13 cellular contexts compared by ENCODE assay signal in the genomic region with DNA sequence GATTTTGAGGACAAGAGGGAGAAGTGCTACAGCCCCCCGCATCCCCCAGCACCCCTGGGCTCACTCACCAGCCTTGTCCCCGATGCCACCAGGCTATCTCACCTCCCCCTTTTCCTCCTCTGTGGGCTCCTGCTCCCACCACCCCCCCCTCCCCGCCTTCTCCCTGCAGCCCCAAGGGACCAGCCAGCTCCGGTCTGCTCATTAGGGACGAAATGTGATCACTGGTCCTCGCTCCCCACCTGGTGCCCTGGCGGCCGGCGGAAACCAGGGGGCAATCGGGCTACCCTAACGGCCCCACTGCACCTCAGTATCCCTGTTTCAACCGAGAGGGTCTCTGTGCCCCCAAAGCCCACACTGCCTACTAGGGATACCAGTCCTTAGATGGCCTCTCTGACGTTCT. TPM values are rescaled to one million over a fixed set of nuclear protein-coding genes. Genes with fewer than 3 reads are reported as not detected.
DNase-seq lines count a peak whose midpoint lies in the region; ATAC-seq and TF ChIP-seq lines count a peak whose summit lies in the region.
"Had no signal": no experiment of that assay in that cellular context is flagged by ENCODE, and none has a peak within 500 bp of the region (broad histone marks: within the 10 kb centered on the region; RNA-seq: fewer than 3 reads in every experiment).

No MANE protein-coding gene starts in this region.

- peak overlapping the region; percentile 41 for H2BK12ac ChIP-seq in neuronal stem cell (ENCODE audit: low read length)

- H3K9ac ChIP-seq in neuronal stem cell (ENCODE audit: low read depth, low read length, poor library complexity): peak overlapping the region; percentile 21

- no peaks in the 10 kb centered on the region; the same call in 1 of the 2 replicates for H4K20me1 ChIP-seq in GM23338 (replicated peaks; ENCODE audit: insufficient read depth)

- H3K9me2 ChIP-seq in GM23338 (ENCODE audit: insufficient read depth): no peaks in the 10 kb centered on the region

- H3K4me3 Mint-ChIP-seq in GM23338: peak overlapping the region; percentile 65; the same call in 2 of the 3 replicates
- H3K4me3 Mint-ChIP-seq in WTC11: peak overlapping the region; percentile 69

- ATAC-seq in GM23338 (peak; percentile 8), WTC11 (no peak), HG03139 (IDR thresholded peaks at IDR 0.05; ENCODE audit: unreplicated experiment) (no peak), HG02938 (IDR thresholded peaks at IDR 0.05; ENCODE audit: unreplicated experiment) (no peak)

- no peak overlapping the region for H2BK5ac ChIP-seq in neuronal stem cell (ENCODE audit: low read length)

- DNase-seq in GM23338 (ENCODE audit: low spot score): no peak
- no peak for DNase-seq in WTC11 (ENCODE audit: low spot score)
- no peak for DNase-seq in neuronal stem cell (ENCODE audit: low spot score)
- no peak for DNase-seq in activated effector memory CD4-positive, alpha-beta T cell treated with Interleukin-2 at 50 U/mL for 16 hours
- DNase-seq: amniotic stem cell; COR-L47; effector CD4-positive, alpha-beta T cell; NCI-H526 treated with DMSO at 0.1 percent for 48 hours; stimulated activated CD4-positive, alpha-beta T cell treated with anti-CD3 and anti-CD28 coated beads, Interleukin-1b, Interleukin-23, amount 100 ng/mL, for 48 hours; stimulated activated naive CD4-positive, alpha-beta T cell treated with Interleukin-2 at 50 U/mL for 16 hours; WERI-Rb-1 had no signal

- no peak overlapping the region for H4K8ac ChIP-seq in neuronal stem cell (ENCODE audit: low read depth, low read length)

- H2BK120ac ChIP-seq in neuronal stem cell (ENCODE audit: low read depth, low read length): no peak overlapping the region

- H3K4me1 ChIP-seq in GM23338 (ENCODE audit: insufficient read depth) (peaks cover 53% of the 10 kb centered on the region), neuronal stem cell (ENCODE audit: control insufficient read depth in 2 of 2, insufficient read depth in 1 of 2, low read depth in 1 of 2, low read length in 2 of 2) (peaks cover 0 to 12% of the 10 kb centered on the region in 2 donors)

- no CpG with 5 or more reads among the region's 13 CpGs for WGBS in neuronal stem cell (ENCODE audit: extremely low coverage in 2 of 2, insufficient read length in 2 of 2, insufficient replicate concordance in 1 of 2), 2 donors

- POLR2A ChIA-PET in WTC11 (lab: Charles Lee): no interaction called here

- H3K27me3 Mint-ChIP-seq in GM23338 (ENCODE audit: insufficient read depth, low read depth, poor library complexity) (peaks cover 66% of the 10 kb centered on the region), WTC11 (ENCODE audit: low read depth) (peaks cover 94% of the 10 kb centered on the region)

- H3K9me3 Mint-ChIP-seq in GM23338 (no peaks in the 10 kb centered on the region), WTC11 (no peaks in the 10 kb centered on the region)

- no peak overlapping the region for H3K23ac ChIP-seq in neuronal stem cell (ENCODE audit: low read depth, low read length, poor library complexity)

- H3F3A ChIP-seq in GM23338 (replicated peaks; ENCODE audit: low read depth): peaks cover 22% of the 10 kb centered on the region; the same call in 1 of the 2 replicates

- H3K4me2 ChIP-seq in GM23338 (peak overlapping the region; percentile 97), neuronal stem cell (ENCODE audit: insufficient read depth, low read length, poor library complexity, severe bottlenecking) (no peak overlapping the region)

- peak; percentile 16 to 19; a peak in 2 of 4 replicates for TF ChIP-seq CTCF in GM23338 (conservative IDR thresholded peaks at IDR 0.05; ENCODE audit: low read depth in 2 of 2)
- TF ChIP-seq CTCF in WTC11 (IDR thresholded peaks at IDR 0.05): no peak

- H3K36me3 ChIP-seq in GM23338 (ENCODE audit: insufficient read depth): no peaks in the 10 kb centered on the region
- H3K36me3 ChIP-seq in neuronal stem cell (replicated peaks in 1 of 2; ENCODE audit: control insufficient read depth in 2 of 2, insufficient read depth in 2 of 2, low read length in 2 of 2): no peaks in the 10 kb centered on the region
- H3K36me3 ChIP-seq: WERI-Rb-1 had no signal

- peak overlapping the region; percentile 67 for H3K4me3 ChIP-seq in GM23338
- H3K4me3 ChIP-seq in neuronal stem cell (ENCODE audit: low read length in 2 of 2): no peak overlapping the region

- no peak overlapping the region for H3K18ac ChIP-seq in neuronal stem cell (ENCODE audit: low read length)

- H2BK15ac ChIP-seq in neuronal stem cell (ENCODE audit: low read length): no peak overlapping the region

- peaks cover 0 to 1% of the 10 kb centered on the region in 2 donors for H3K9me3 ChIP-seq in neuronal stem cell (replicated peaks in 1 of 2; ENCODE audit: control insufficient read depth in 2 of 2, insufficient read depth in 1 of 2, low read depth in 1 of 2, low read length in 2 of 2)

- H2AK5ac ChIP-seq in neuronal stem cell (ENCODE audit: low read depth, low read length): peak overlapping the region; percentile 56

- no peak overlapping the region for H3K27ac ChIP-seq in GM23338 (ENCODE audit: low read depth)
- H3K27ac ChIP-seq in neuronal stem cell (replicated peaks; ENCODE audit: low read length): no peak overlapping the region
- H3K27ac ChIP-seq: WERI-Rb-1 had no signal

- H3K36me3 Mint-ChIP-seq in GM23338 (ENCODE audit: low read depth) (no peaks in the 10 kb centered on the region; the same call in 2 of the 3 replicates), WTC11 (no peaks in the 10 kb centered on the region)

- no peak overlapping the region for H4K91ac ChIP-seq in neuronal stem cell (ENCODE audit: low read depth, low read length, poor library complexity)

- no peak overlapping the region for H3K14ac ChIP-seq in neuronal stem cell (ENCODE audit: low read length)

- H3K4ac ChIP-seq in neuronal stem cell (ENCODE audit: low read length): no peak overlapping the region

- H3K79me2 ChIP-seq in GM23338 (replicated peaks; ENCODE audit: insufficient read depth): no peaks in the 10 kb centered on the region

- peaks cover 54% of the 10 kb centered on the region for H3K4me1 Mint-ChIP-seq in GM23338
- peaks cover 63% of the 10 kb centered on the region for H3K4me1 Mint-ChIP-seq in WTC11

- H3K27me3 ChIP-seq in GM23338 (ENCODE audit: insufficient read depth): peaks cover 90% of the 10 kb centered on the region
- peaks cover 32 to 72% (median 70%) of the 10 kb centered on the region in 3 experiments for H3K27me3 ChIP-seq in neuronal stem cell (ENCODE audit: control insufficient read depth in 3 of 3, insufficient read depth in 3 of 3, low read depth in 1 of 3, low read length in 3 of 3)

- H3K27ac Mint-ChIP-seq in GM23338 (no peak overlapping the region), WTC11 (no peak overlapping the region)

- no peaks in the 10 kb centered on the region for H3K79me1 ChIP-seq in neuronal stem cell (ENCODE audit: low read depth, low read length)

- CTCF ChIA-PET in WTC11 (lab: Charles Lee): interaction anchor here (0.6 to 5.2 kb wide), 13 partner anchors 8 to 501 kb away, joined by 4 to 81 read pairs (median 6); a partner anchor contains a TSS

- H2AFZ ChIP-seq in GM23338: peak overlapping the region; percentile 72; the same call in 1 of the 2 replicates
- no peak overlapping the region for H2AFZ ChIP-seq in neuronal stem cell (ENCODE audit: low read length)

TF ChIP-seq in GM23338, 12 proteins besides CTCF, POLR2A, EP300 and RAD21 (continues in another document):
- no peak for TF ChIP-seq STAT1 (IDR thresholded peaks at IDR 0.05; ENCODE audit: unreplicated experiment)
- no peak for TF ChIP-seq JUNB (IDR thresholded peaks at IDR 0.05; ENCODE audit: unreplicated experiment)

TF ChIP-seq in WTC11, 78 proteins besides CTCF, POLR2A, EP300 and RAD21:
- no peak for TF ChIP-seq IRF2 (CRISPR knock-in tag; IDR thresholded peaks at IDR 0.05; ENCODE audit: borderline replicate concordance, low read depth)
TF ChIP-seq in WTC11: peak in this region for 0.

RNA-seq across cellular contexts. Expression of a gene that starts 2.7 kb away (rescaled TPM):
- 0.14 and 0.35 TPM in 2 replicates for total RNA-seq in GM23338 (2014; rRNA removed; shearing (Covaris generic))
- 0.06 and 0.59 TPM in 2 replicates for polyA plus RNA-seq in GM23338 (2016; fragmentation: Nextera tagmentation; extraction: Ambion mirVana)
- 0.11 to 0.48 TPM (median 0.44 TPM) in 3 replicates for total RNA-seq in WTC11 (2021)
- polyA plus RNA-seq in neuronal stem cell (2013, experiment 1 of 2): 0.04 TPM
- 0.06 TPM for polyA plus RNA-seq in neuronal stem cell (2013, experiment 2 of 2)

RNA-seq across cellular contexts. Expression of a gene that starts 14.7 kb away (rescaled TPM):
- 13.5 and 14.5 TPM in 2 replicates for total RNA-seq in GM23338 (2014; rRNA removed; shearing (Covaris generic))
- polyA plus RNA-seq in GM23338 (2016; fragmentation: Nextera tagmentation; extraction: Ambion mirVana): 9.1 and 11.5 TPM in 2 replicates
- total RNA-seq in WTC11 (2021): 10.1 to 16.1 TPM (median 14.9 TPM) in 3 replicates
- polyA plus RNA-seq in neuronal stem cell (2013, experiment 1 of 2): 6.8 TPM
- 7.3 TPM for polyA plus RNA-seq in neuronal stem cell (2013, experiment 2 of 2)

RNA-seq across cellular contexts. Expression of a gene that starts 39.9 kb away (rescaled TPM):
- 28.9 and 33.9 TPM in 2 replicates for total RNA-seq in GM23338 (2014; rRNA removed; shearing (Covaris generic))
- 7.1 and 8.0 TPM in 2 replicates for polyA plus RNA-seq in GM23338 (2016; fragmentation: Nextera tagmentation; extraction: Ambion mirVana)
- 51.5 to 63.3 TPM (median 62.5 TPM) in 3 replicates for total RNA-seq in WTC11 (2021)
- polyA plus RNA-seq in neuronal stem cell (2013, experiment 1 of 2): 8.1 TPM
- polyA plus RNA-seq in neuronal stem cell (2013, experiment 2 of 2): 8.1 TPM
